1 cellular context compared by ENCODE assay signal in genomic region chr5:173764321-173765029, GRCh38.
A peak's percentile ranks its signal among the peaks of the same experiment; 100 is the strongest.
TF ChIP-seq lines count a peak whose summit lies in the region.

No MANE protein-coding gene starts in this region.

TF ChIP-seq in A549, 52 proteins besides CTCF, POLR2A, EP300 and RAD21 (continued from another document):
- peak; percentile 73; the same call in 1 of the 3 replicates for TF ChIP-seq BCL3 (IDR thresholded peaks at IDR 0.05)
- no peak for TF ChIP-seq ZNF302 (CRISPR knock-in tag; IDR thresholded peaks at IDR 0.05)
- peak; percentile 51 for TF ChIP-seq USF2 (IDR thresholded peaks at IDR 0.05)
- TF ChIP-seq HDAC2 (IDR thresholded peaks at IDR 0.05): no peak
- TF ChIP-seq NR3C1 (IDR thresholded peaks at IDR 0.05): no peak
- TF ChIP-seq SMC3 (IDR thresholded peaks at IDR 0.05): peak; percentile 71
- peak; percentile 97 for TF ChIP-seq JUN (IDR thresholded peaks at IDR 0.05)
- no peak for TF ChIP-seq ZFP36 (IDR thresholded peaks at IDR 0.05; ENCODE audit: borderline replicate concordance, partially characterized antibody)
- peak; percentile 87 for TF ChIP-seq GATA3 (IDR thresholded peaks at IDR 0.05; ENCODE audit: borderline replicate concordance)
- TF ChIP-seq BHLHE40 (IDR thresholded peaks at IDR 0.05; ENCODE audit: low read depth, low read length): no peak
- TF ChIP-seq EHMT2 (IDR thresholded peaks at IDR 0.05; ENCODE audit: low read depth): no peak
- TF ChIP-seq TFCP2L1 (CRISPR knock-in tag; IDR thresholded peaks at IDR 0.05): no peak
- 0 out of 2 replicates have a peak, but pooled peaks have one; percentile 17 for TF ChIP-seq SREBF2 (IDR thresholded peaks at IDR 0.05)
- no peak for TF ChIP-seq HOXA7 (CRISPR knock-in tag; IDR thresholded peaks at IDR 0.05)
- TF ChIP-seq RFX5 (IDR thresholded peaks at IDR 0.05): peak; percentile 85
- TF ChIP-seq CEBPB (IDR thresholded peaks at IDR 0.05): 0 out of 4 replicates have a peak, but pooled peaks of 1 of the 2 experiments have one; percentile 50
